10 cellular contexts compared by ENCODE assay signal in genomic region chr10:74827694-74828093, GRCh38. TPM values are rescaled to one million over a fixed set of nuclear protein-coding genes. Genes with fewer than 3 reads are reported as not detected.
A peak's percentile ranks its signal among the peaks of the same experiment; 100 is the strongest.
DNase-seq lines count a peak whose midpoint lies in the region; ATAC-seq and TF ChIP-seq lines count a peak whose summit lies in the region.
"Had no signal": no experiment of that assay in that cellular context is flagged by ENCODE, and none has a peak within 500 bp of the region (broad histone marks: within the 10 kb centered on the region; RNA-seq: fewer than 3 reads in every experiment).

No MANE protein-coding gene starts in this region.

- BruUV-seq in Caco-2 (replicated peaks; lab: Mats Ljungman, UMichigan), result TSS peak; percentile 24

- H3K4me1 ChIP-seq in Caco-2 (peaks cover 22% of the 10 kb centered on the region), NT2/D1 (ENCODE audit: insufficient read depth, insufficient read length) (no peaks in the 10 kb centered on the region), foreskin keratinocyte (no peaks in the 10 kb centered on the region)
- H3K4me1 ChIP-seq: SJCRH30 had no signal

- no peaks in the 10 kb centered on the region for H3K9me3 Mint-ChIP-seq in Caco-2 (ENCODE audit: unreplicated experiment)

- intact Hi-C loops in Caco-2 (cut with micrococcal nuclease; ENCODE audit: unreplicated experiment) (loop anchor here (2.0 kb wide), 1 partner anchor 283 kb away; the partner anchor contains the start of gene SAMD8), posterior vena cava (cut with DNase I) (loop anchor here (10.0 kb wide), 4 partner anchors 167 to 1677 kb away; no protein-coding TSS in a partner anchor)

- in situ Hi-C loops in GM13977 (cut with MboI; ENCODE audit: low pct_unique_long_range_greater_than_20kb, low sequenced_read_pairs, unreplicated experiment), result no loop called here

- H3K36me3 Mint-ChIP-seq in Caco-2 (ENCODE audit: insufficient read depth, unreplicated experiment), result peaks cover 13% of the 10 kb centered on the region

- H3K4me3 ChIP-seq in Caco-2 (ENCODE audit: low read depth, low read length) (peak overlapping the region; percentile 49), NT2/D1 (ENCODE audit: insufficient read length, low read depth) (peak overlapping the region; percentile 67), epithelial cell of esophagus (ENCODE audit: low read length) (peak overlapping the region; percentile 74)

- peak overlapping the region; percentile 72 for H3K9ac ChIP-seq in NT2/D1 (ENCODE audit: insufficient read length, low read depth)

- DNase-seq in Caco-2 (no peak), NT2/D1 (ENCODE audit: low read depth, low spot score) (no peak), epithelial cell of esophagus (ENCODE audit: low read depth) (no peak), posterior vena cava (ENCODE audit: low spot score) (peak; percentile 52), ecto neural progenitor cell (ENCODE audit: low spot score) (no peak), foreskin keratinocyte (no peak), GM13977 (ENCODE audit: low spot score) (no peak)
- DNase-seq: effector CD4-positive, alpha-beta T cell had no signal

- ATAC-seq in HG03135 (IDR thresholded peaks at IDR 0.05; ENCODE audit: unreplicated experiment) (no peak), foreskin keratinocyte (no peak)

- H3K27ac Mint-ChIP-seq in Caco-2 (ENCODE audit: unreplicated experiment), result peak overlapping the region; percentile 96

- CTCF ChIA-PET in Caco-2 (lab: Charles Lee), result no interaction called here

- TF ChIP-seq CTCF in Caco-2 (IDR thresholded peaks at IDR 0.05; ENCODE audit: insufficient read depth in 1 of 2, low read depth in 1 of 2, low read length in 1 of 2, severe bottlenecking in 1 of 2, unreplicated experiment in 1 of 2) (no peak), epithelial cell of esophagus (IDR thresholded peaks at IDR 0.05; ENCODE audit: insufficient read depth, low read depth, low read length, missing control alignments) (no peak), foreskin keratinocyte (conservative IDR thresholded peaks at IDR 0.05) (no peak), GM13977 (IDR thresholded peaks at IDR 0.05; ENCODE audit: extremely low read depth, insufficient read depth, missing control alignments) (no peak)

- peaks cover 25% of the 10 kb centered on the region for H3K4me1 Mint-ChIP-seq in Caco-2 (ENCODE audit: low read depth, unreplicated experiment)

- no peaks in the 10 kb centered on the region for H3K27me3 Mint-ChIP-seq in Caco-2 (ENCODE audit: insufficient read depth, unreplicated experiment)

- POLR2A ChIA-PET in Caco-2 (lab: Charles Lee), result no interaction called here

- H3K36me3 ChIP-seq in Caco-2 (ENCODE audit: control insufficient read depth, insufficient read depth, low read length) (no peaks in the 10 kb centered on the region), NT2/D1 (ENCODE audit: insufficient read depth, insufficient read length, low read length) (no peaks in the 10 kb centered on the region)
- H3K36me3 ChIP-seq: SJCRH30 had no signal

- H3K27me3 ChIP-seq in Caco-2 (replicated peaks; ENCODE audit: control insufficient read depth, insufficient read depth, low read length), result no peaks in the 10 kb centered on the region
- H3K27me3 ChIP-seq in NT2/D1 (ENCODE audit: insufficient read depth, insufficient read length), result no peaks in the 10 kb centered on the region
- H3K27me3 ChIP-seq in foreskin keratinocyte, result no peaks in the 10 kb centered on the region
- H3K27me3 ChIP-seq: SJCRH30 had no signal

- peak overlapping the region; percentile 86 for H3K4me3 Mint-ChIP-seq in Caco-2 (ENCODE audit: unreplicated experiment)

- no peaks in the 10 kb centered on the region for H3K9me3 ChIP-seq in Caco-2
- H3K9me3 ChIP-seq in NT2/D1 (ENCODE audit: insufficient read depth, low read length), result no peaks in the 10 kb centered on the region
- H3K9me3 ChIP-seq: SJCRH30 had no signal

- no peak overlapping the region for H3K27ac ChIP-seq in foreskin keratinocyte
- H3K27ac ChIP-seq: SJCRH30 had no signal

RNA-seq across cellular contexts. Expression of gene KAT6B, which starts 1.3 kb away (rescaled TPM):
- total RNA-seq in Caco-2 (2022), result 14.9 and 16.8 TPM in 2 replicates
- 10 to 100 TPM; 34.7 to 35.0 TPM for total RNA-seq in posterior vena cava
- 6.3 and 6.5 TPM in 2 replicates for total RNA-seq in foreskin keratinocyte
- 0.69 and 0.80 TPM in 2 replicates for polyA plus RNA-seq in foreskin keratinocyte
